2 cellular contexts compared by ENCODE assay signal in the genomic region with DNA sequence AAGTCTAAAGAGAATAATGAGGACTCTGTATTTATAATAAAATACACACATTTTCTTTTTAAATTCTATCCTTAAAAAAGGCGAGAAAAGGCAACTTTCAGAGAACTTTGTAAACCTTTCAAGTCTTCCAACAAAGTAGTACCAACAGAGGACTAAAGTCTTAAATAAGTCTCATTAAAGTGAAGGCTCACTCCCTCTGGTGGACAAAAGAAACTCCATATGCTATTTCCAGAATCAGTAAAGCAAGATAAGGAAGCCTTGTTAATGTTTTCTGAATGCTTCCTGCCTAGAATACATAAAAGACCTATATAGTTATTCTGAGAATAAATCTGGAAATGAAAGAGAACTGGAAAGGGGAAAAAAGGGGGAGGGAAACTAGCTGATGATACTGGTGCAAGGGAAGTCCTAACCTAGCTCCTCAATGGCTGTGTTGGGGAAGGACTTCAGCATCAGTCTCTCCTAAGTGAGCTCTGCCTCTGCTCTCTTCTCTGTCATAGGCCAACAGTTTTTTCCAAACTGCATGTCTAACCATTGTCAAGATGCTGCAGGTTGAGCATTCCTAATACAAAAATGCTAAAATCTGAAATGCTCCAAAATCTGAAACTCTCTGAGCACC.
TF ChIP-seq lines count a peak whose summit lies in the region.

No MANE protein-coding gene starts in this region.

TF ChIP-seq in SK-N-SH treated with all-trans-retinoic acid at 6 μM for 48 hours, 23 proteins besides CTCF, POLR2A, EP300 and RAD21:
- no peak for TF ChIP-seq ISL1 (CRISPR knock-in tag; IDR thresholded peaks at IDR 0.05)
- no peak for TF ChIP-seq TOX (CRISPR knock-in tag; IDR thresholded peaks at IDR 0.05; ENCODE audit: borderline replicate concordance)
- TF ChIP-seq, protein P1, sequence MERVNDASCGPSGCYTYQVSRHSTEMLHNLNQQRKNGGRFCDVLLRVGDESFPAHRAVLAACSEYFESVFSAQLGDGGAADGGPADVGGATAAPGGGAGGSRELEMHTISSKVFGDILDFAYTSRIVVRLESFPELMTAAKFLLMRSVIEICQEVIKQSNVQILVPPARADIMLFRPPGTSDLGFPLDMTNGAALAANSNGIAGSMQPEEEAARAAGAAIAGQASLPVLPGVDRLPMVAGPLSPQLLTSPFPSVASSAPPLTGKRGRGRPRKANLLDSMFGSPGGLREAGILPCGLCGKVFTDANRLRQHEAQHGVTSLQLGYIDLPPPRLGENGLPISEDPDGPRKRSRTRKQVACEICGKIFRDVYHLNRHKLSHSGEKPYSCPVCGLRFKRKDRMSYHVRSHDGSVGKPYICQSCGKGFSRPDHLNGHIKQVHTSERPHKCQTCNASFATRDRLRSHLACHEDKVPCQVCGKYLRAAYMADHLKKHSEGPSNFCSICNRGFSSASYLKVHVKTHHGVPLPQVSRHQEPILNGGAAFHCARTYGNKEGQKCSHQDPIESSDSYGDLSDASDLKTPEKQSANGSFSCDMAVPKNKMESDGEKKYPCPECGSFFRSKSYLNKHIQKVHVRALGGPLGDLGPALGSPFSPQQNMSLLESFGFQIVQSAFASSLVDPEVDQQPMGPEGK (CRISPR knock-in tag; IDR thresholded peaks at IDR 0.05; ENCODE audit: borderline replicate concordance) = no peak
- TF ChIP-seq RARB (CRISPR knock-in tag; IDR thresholded peaks at IDR 0.05) = no peak

TF ChIP-seq in endothelial cell of umbilical vein, 7 proteins besides CTCF, POLR2A, EP300 and RAD21:
- TF ChIP-seq MYC (IDR thresholded peaks at IDR 0.05; ENCODE audit: low read depth, low read length) (no peak), POLR2AphosphoS5 (IDR thresholded peaks at IDR 0.05; ENCODE audit: insufficient read depth, low read depth, low read length) (no peak), JUN (IDR thresholded peaks at IDR 0.05; ENCODE audit: borderline replicate concordance, insufficient read depth, insufficient read length, low read depth) (no peak), EZH2 (IDR thresholded peaks at IDR 0.05; ENCODE audit: borderline replicate concordance, low read depth, low read length, severe bottlenecking) (no peak), GATA2 (IDR thresholded peaks at IDR 0.05; ENCODE audit: insufficient read depth, insufficient read length, low read depth, low read length) (no peak), FOS (IDR thresholded peaks at IDR 0.05; ENCODE audit: borderline replicate concordance, insufficient read depth, low read length) (no peak)
- TF ChIP-seq, protein P2, sequence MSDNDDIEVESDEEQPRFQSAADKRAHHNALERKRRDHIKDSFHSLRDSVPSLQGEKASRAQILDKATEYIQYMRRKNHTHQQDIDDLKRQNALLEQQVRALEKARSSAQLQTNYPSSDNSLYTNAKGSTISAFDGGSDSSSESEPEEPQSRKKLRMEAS (IDR thresholded peaks at IDR 0.05; ENCODE audit: insufficient read depth, insufficient read length) = no peak
